ENCODE assay signal across 16 cellular contexts in the genomic region with DNA sequence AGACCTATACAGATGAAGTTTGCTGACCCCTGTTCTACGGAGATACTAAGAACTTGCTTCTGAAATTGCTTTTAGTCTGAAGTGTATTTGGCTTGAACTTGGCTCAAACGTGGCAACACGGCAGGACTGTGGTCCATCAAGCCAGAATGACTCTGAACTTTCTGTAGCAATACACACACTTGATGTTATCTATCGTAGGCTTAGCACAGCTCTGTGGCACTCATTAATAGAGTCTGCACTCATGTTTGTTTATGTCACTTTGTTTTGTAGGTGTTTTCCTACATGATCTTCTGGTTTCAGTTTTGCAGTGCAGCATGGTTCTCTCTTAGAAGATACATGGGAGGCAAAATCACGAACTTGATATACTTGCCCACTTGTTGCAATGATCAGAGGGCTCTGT.
DNase-seq lines count a peak whose midpoint lies in the region; FAIRE-seq and TF ChIP-seq lines count a peak whose summit lies in the region.
"Had no signal": no experiment of that assay in that cellular context is flagged by ENCODE, and none has a peak within 500 bp of the region (broad histone marks: within the 10 kb centered on the region; RNA-seq: fewer than 3 reads in every experiment).

No MANE protein-coding gene starts in this region.

- FAIRE-seq in HTR-8/SVneo (lab: Jason Lieb, UNC), result peak; percentile 58
- FAIRE-seq in keratinocyte (lab: Jason Lieb, UNC), result peak; percentile 85
- FAIRE-seq in RCC 7860 (lab: Jason Lieb, UNC), result no peak

- H3K4me3 Mint-ChIP-seq in nephron progenitor cell, result no peak overlapping the region
- H3K4me3 Mint-ChIP-seq: CD4-positive, alpha-beta memory T cell; naive B cell had no signal

- H3K9me3 ChIP-seq in keratinocyte (ENCODE audit: control insufficient read depth, low read depth, low read length) (no peaks in the 10 kb centered on the region), tibial artery (no peaks in the 10 kb centered on the region)
- H3K9me3 ChIP-seq: heart right ventricle had no signal

- peak overlapping the region; percentile 58 for H3K4me2 ChIP-seq in keratinocyte (ENCODE audit: control insufficient read depth, extremely low read depth, insufficient read depth, low read depth, low read length)
- H3K4me2 ChIP-seq: KMS-11 had no signal

- H3K27ac Mint-ChIP-seq in nephron progenitor cell, result no peak overlapping the region
- H3K27ac Mint-ChIP-seq: naive B cell had no signal

- no peaks in the 10 kb centered on the region for H3K9me1 ChIP-seq in keratinocyte (ENCODE audit: control insufficient read depth, extremely low read depth, insufficient read depth, low read length)

- H3K27me3 ChIP-seq in keratinocyte (ENCODE audit: control insufficient read depth, extremely low read depth, insufficient read depth, low read length), result no peaks in the 10 kb centered on the region
- no peaks in the 10 kb centered on the region for H3K27me3 ChIP-seq in tibial artery
- H3K27me3 ChIP-seq: cardiac muscle cell, heart right ventricle had no signal

- H3K27ac ChIP-seq in keratinocyte (ENCODE audit: control insufficient read depth, insufficient read depth, low read length), result peak overlapping the region; percentile 62
- H3K27ac ChIP-seq in tibial artery, result peak overlapping the region; percentile 48 to 54
- H3K27ac ChIP-seq: cardiac muscle cell, KMS-11 had no signal

- no peaks in the 10 kb centered on the region for H3K36me3 ChIP-seq in keratinocyte (ENCODE audit: control insufficient read depth in 2 of 2, extremely low read depth in 1 of 2, insufficient read depth in 2 of 2, low read length in 2 of 2)
- no peaks in the 10 kb centered on the region for H3K36me3 ChIP-seq in tibial artery
- H3K36me3 ChIP-seq: cardiac muscle cell, heart right ventricle had no signal

- peaks cover 10% of the 10 kb centered on the region for H3K4me1 Mint-ChIP-seq in nephron progenitor cell

- no peak for TF ChIP-seq CTCF in keratinocyte (optimal IDR thresholded peaks at IDR 0.05 in 1 of 3, IDR thresholded peaks at IDR 0.05 in 1 of 3, conservative IDR thresholded peaks at IDR 0.05 in 1 of 3; ENCODE audit: extremely low read depth in 1 of 3, insufficient read depth in 2 of 3, low read length in 3 of 3)
- no peak for TF ChIP-seq CTCF in tibial artery (IDR thresholded peaks at IDR 0.05)
- TF ChIP-seq CTCF in nephron progenitor cell (IDR thresholded peaks at IDR 0.05), result no peak

- DNase-seq in HTR-8/SVneo (ENCODE audit: insufficient read length, low spot score) (no peak), amniotic epithelial cell (ENCODE audit: low read depth) (peak; percentile 50), keratinocyte (ENCODE audit: low read depth, low spot score) (no peak), tibial artery (peak in 1 of 2 donors; percentile 5), DMS53 (lab: John Stamatoyannopoulos, UW) (no peak), DMS153 (lab: John Stamatoyannopoulos, UW) (no peak), nephron progenitor cell (no peak), RCC 7860 (ENCODE audit: low spot score) (no peak)
- DNase-seq: CD4-positive, alpha-beta memory T cell; heart right ventricle; left colon; naive B cell; NCI-H2029; stimulated activated naive CD8-positive, alpha-beta T cell treated with anti-CD3 and anti-CD28 coated beads, Interleukin-15, Interleukin-2, amounts not matched to agents 100 U/mL and 50 U/mL, for 24 hours had no signal

- H3K4me1 ChIP-seq in keratinocyte (ENCODE audit: control insufficient read depth, extremely low read depth, insufficient read depth, low read length) (peaks cover 24% of the 10 kb centered on the region), tibial artery (peaks cover 0 to 18% (median 9%) of the 10 kb centered on the region in 4 donors)

- H4K20me1 ChIP-seq in keratinocyte (ENCODE audit: control insufficient read depth, extremely low read depth, insufficient read depth, low read length), result no peaks in the 10 kb centered on the region

- H3K79me2 ChIP-seq in keratinocyte (ENCODE audit: control insufficient read depth, insufficient read depth, low read length), result no peaks in the 10 kb centered on the region

- H3K9ac ChIP-seq in keratinocyte (ENCODE audit: control insufficient read depth, extremely low read depth, insufficient read depth, low read length), result no peak overlapping the region
- H3K9ac ChIP-seq: KMS-11 had no signal

- dilution Hi-C loops in keratinocyte (cut with MboI; ENCODE audit: extremely low pct_ligation_motif_present, low sequenced_read_pairs), result no loop called here

- intact Hi-C loops in tibial artery (cut with DNase I; ENCODE audit: low total_unique reads), result no loop called here

- peak overlapping the region; percentile 27 for H2AFZ ChIP-seq in keratinocyte (ENCODE audit: control insufficient read depth, low read length)

- peaks cover 31% of the 10 kb centered on the region for H3K9me3 Mint-ChIP-seq in nephron progenitor cell

- H3K36me3 Mint-ChIP-seq in nephron progenitor cell (ENCODE audit: low read depth), result peaks cover 15% of the 10 kb centered on the region
- H3K36me3 Mint-ChIP-seq: naive B cell had no signal

- H3K4me3 ChIP-seq in keratinocyte (ENCODE audit: control insufficient read depth in 2 of 3, extremely low read depth in 1 of 3, insufficient read depth in 2 of 3, low read depth in 1 of 3, low read length in 3 of 3), result peak overlapping the region in 2 of 3 experiments; percentile 15
- peak overlapping the region in 1 of 2 donors; percentile 3 for H3K4me3 ChIP-seq in tibial artery
- H3K4me3 ChIP-seq: cardiac muscle cell, heart right ventricle had no signal

- peaks cover 4% of the 10 kb centered on the region for H3K27me3 Mint-ChIP-seq in nephron progenitor cell (ENCODE audit: low read depth, poor library complexity)
- H3K27me3 Mint-ChIP-seq: CD4-positive, alpha-beta memory T cell had no signal
